In the genomic region with DNA sequence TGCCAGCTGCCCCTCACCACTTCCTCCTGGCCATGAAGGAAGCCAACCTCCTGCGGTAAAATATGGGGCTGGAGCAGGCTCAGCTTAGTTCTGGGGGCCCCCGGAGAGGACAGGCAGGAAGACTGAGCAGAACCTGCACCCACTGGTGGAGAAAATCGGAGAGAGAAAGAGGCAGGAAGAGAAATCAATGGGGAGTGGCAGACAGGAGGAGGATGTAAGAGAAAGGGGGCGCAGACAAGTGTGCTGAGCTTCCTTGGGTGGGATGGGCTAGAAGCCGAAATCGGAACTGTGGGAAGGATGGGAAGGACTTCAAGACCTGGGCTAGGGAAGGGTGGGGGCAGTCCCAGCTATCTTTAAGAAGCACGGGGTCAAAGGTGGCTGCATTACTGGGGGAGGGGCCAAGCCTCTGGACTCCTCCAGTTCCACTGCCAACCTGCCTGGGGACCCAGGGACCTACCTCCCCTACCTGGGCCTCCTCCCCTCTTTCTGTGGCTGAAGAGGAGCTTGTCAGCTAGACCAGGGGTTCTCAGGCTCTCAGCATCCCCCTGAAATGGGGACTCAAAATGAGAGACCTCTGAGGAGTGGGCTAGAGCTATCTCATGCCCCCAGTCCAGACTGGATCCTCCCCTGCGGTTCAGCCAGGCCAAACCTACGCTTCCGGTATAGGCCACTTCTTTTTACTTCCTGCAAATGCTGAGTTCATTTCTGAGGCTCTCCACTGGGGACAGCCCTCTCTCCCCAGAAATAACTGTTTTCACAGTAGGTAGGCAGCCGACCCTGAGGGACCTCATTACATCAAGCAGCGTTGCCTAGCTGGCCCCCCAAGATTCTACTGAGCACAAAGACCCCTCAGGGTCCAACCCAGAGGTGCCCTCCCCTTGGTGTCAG, we compare ENCODE assay signal across 8 cellular contexts. TPM values are rescaled to one million over a fixed set of nuclear protein-coding genes. Genes with fewer than 3 reads are reported as not detected.
DNase-seq lines count a peak whose midpoint lies in the region; ATAC-seq and TF ChIP-seq lines count a peak whose summit lies in the region.

No MANE protein-coding gene starts in this region.

- no peaks in the 10 kb centered on the region for H3K27me3 ChIP-seq in H7 (ENCODE audit: control insufficient read depth, insufficient read depth, low read length)
- H3K27me3 ChIP-seq in left ventricle myocardium inferior (ENCODE audit: low read depth) = no peaks in the 10 kb centered on the region
- H3K27me3 ChIP-seq in SK-N-SH (ENCODE audit: insufficient read depth) = no peaks in the 10 kb centered on the region

- peak; percentile 94 for ATAC-seq in GM18867 (IDR thresholded peaks at IDR 0.05; ENCODE audit: unreplicated experiment)

- H3K4me2 ChIP-seq in SK-N-SH = no peak overlapping the region

- 90% methylated on average over 11 of the region's 12 CpGs for WGBS in SK-N-SH (ENCODE audit: low lambda C conversion rate)

- DNase-seq in H7 (peak; percentile 68), NCI-H69 (lab: John Stamatoyannopoulos, UW) (peak; percentile 1), left ventricle myocardium inferior (no peak), DMS79 treated with DMSO at 0.1 percent for 48 hours (lab: John Stamatoyannopoulos, UW) (no peak), SK-N-SH (no peak), NCI-H146 (lab: John Stamatoyannopoulos, UW) (no peak)
- no peak for DNase-seq in stimulated activated CD4-positive, alpha-beta T cell treated with anti-CD3 and anti-CD28 coated beads, Interleukin-15, amount 100 ng/mL, for 24 hours

- POLR2A ChIA-PET in SK-N-SH (lab: Yijun Ruan, JAX) = no interaction called here

- TF ChIP-seq CTCF in left ventricle myocardium inferior (IDR thresholded peaks at IDR 0.05; ENCODE audit: borderline replicate concordance) = no peak
- TF ChIP-seq CTCF in SK-N-SH (IDR thresholded peaks at IDR 0.05) = no peak

- H3K27ac ChIP-seq in left ventricle myocardium inferior (replicated peaks) (peak overlapping the region; percentile 40), SK-N-SH (ENCODE audit: low read depth in 2 of 2, low read length in 1 of 2) (no peak overlapping the region)

- H3K36me3 ChIP-seq in H7 (replicated peaks; ENCODE audit: control insufficient read depth, insufficient read depth, low read length) = no peaks in the 10 kb centered on the region; the same call in 1 of the 2 replicates
- H3K36me3 ChIP-seq in left ventricle myocardium inferior = no peaks in the 10 kb centered on the region
- no peaks in the 10 kb centered on the region for H3K36me3 ChIP-seq in SK-N-SH (replicated peaks in 1 of 2; ENCODE audit: control insufficient read depth in 1 of 2, insufficient read depth in 2 of 2, low read length in 1 of 2)

- H3K4me1 ChIP-seq in left ventricle myocardium inferior (peaks cover 14% of the 10 kb centered on the region), SK-N-SH (ENCODE audit: control insufficient read depth in 1 of 2, insufficient read depth in 2 of 2, low read depth in 1 of 2, low read length in 1 of 2) (peaks cover 12 to 58% of the 10 kb centered on the region in 2 experiments; a peak in 3 of 4 replicates)

- H4K20me1 ChIP-seq in SK-N-SH (ENCODE audit: insufficient read depth) = no peaks in the 10 kb centered on the region

- no peaks in the 10 kb centered on the region for H3K79me2 ChIP-seq in SK-N-SH (ENCODE audit: insufficient read depth)

- H3K4me3 ChIP-seq in H7 (ENCODE audit: insufficient read depth, low read depth, low read length) (no peak overlapping the region), left ventricle myocardium inferior (no peak overlapping the region), SK-N-SH (ENCODE audit: low read depth in 2 of 2, low read length in 1 of 2) (no peak overlapping the region)

- CTCF ChIA-PET in SK-N-SH (lab: Yijun Ruan, JAX) = interaction anchor here (1.3 to 2.3 kb wide), 3 partner anchors 50 to 258 kb away, joined by 3 to 8 read pairs (median 4); no protein-coding TSS in a partner anchor

- no peak overlapping the region for H2AFZ ChIP-seq in SK-N-SH (ENCODE audit: low read depth)

- no peaks in the 10 kb centered on the region for H3K9me2 ChIP-seq in SK-N-SH

- TF ChIP-seq EP300 in SK-N-SH (IDR thresholded peaks at IDR 0.05; ENCODE audit: borderline replicate concordance in 1 of 2, low read depth in 1 of 2, low read length in 1 of 2) = no peak

- TF ChIP-seq RAD21 in SK-N-SH (IDR thresholded peaks at IDR 0.05; ENCODE audit: low read length) = no peak

- no peaks in the 10 kb centered on the region for H3K9me3 ChIP-seq in left ventricle myocardium inferior (replicated peaks)
- H3K9me3 ChIP-seq in SK-N-SH = no peaks in the 10 kb centered on the region

- no peaks in the 10 kb centered on the region for H3F3A ChIP-seq in SK-N-SH (replicated peaks; ENCODE audit: insufficient read depth)

- no peak overlapping the region for H3K9ac ChIP-seq in SK-N-SH

- intact Hi-C loops in left ventricle myocardium inferior (cut with micrococcal nuclease) = no loop called here

TF ChIP-seq in SK-N-SH, 30 proteins besides CTCF, POLR2A, EP300 and RAD21:
- TF ChIP-seq GATA2 (CRISPR knock-in tag; IDR thresholded peaks at IDR 0.05) (no peak), FOXJ3 (CRISPR knock-in tag; IDR thresholded peaks at IDR 0.05) (no peak), JUND (IDR thresholded peaks at IDR 0.05) (no peak)

RNA-seq across cellular contexts. Expression of gene B3GNT7, which starts 33.6 kb away (rescaled TPM):
- total RNA-seq in H7 (2014; rRNA removed; shearing (Covaris generic)) = 52.9 and 70.4 TPM in 2 replicates
- total RNA-seq in left ventricle myocardium inferior = 2.4 TPM
- 0.05 and 0.12 TPM in 2 replicates for polyA plus RNA-seq in SK-N-SH (2012; rRNA removed)
- polyA plus RNA-seq in SK-N-SH (2012; cell fraction: cytosol; rRNA removed) = 0.04 TPM in 2 replicates
- 0.19 and 0.30 TPM in 2 replicates for polyA plus RNA-seq in SK-N-SH (2012; cell fraction: nucleus; rRNA removed)

Comparison
In these comparisons a context has a peak if more than half of its experiments do, and no peak if none do; other contexts are left out.
1. DNase-seq: peak in H7 (single experiment) and NCI-H69 (single experiment); none in left ventricle myocardium inferior (single experiment), DMS79 treated with DMSO at 0.1 percent for 48 hours (single experiment), SK-N-SH (single experiment), stimulated activated CD4-positive, alpha-beta T cell treated with anti-CD3 and anti-CD28 coated beads, Interleukin-15, amount 100 ng/mL, for 24 hours (single experiment) and NCI-H146 (single experiment).
2. RNA of gene B3GNT7, which starts 33.6 kb away (total RNA-seq): 52.9 to 70.4 TPM in H7; 2.4 TPM in left ventricle myocardium inferior (single experiment); every median in the first group is over 10 times any median in the second.